9 cellular contexts compared by ENCODE assay signal in genomic region chr20:45798935-45799642, GRCh38. TPM values are rescaled to one million over a fixed set of nuclear protein-coding genes. Genes with fewer than 3 reads are reported as not detected.
DNase-seq lines count a peak whose midpoint lies in the region; ATAC-seq and TF ChIP-seq lines count a peak whose summit lies in the region.
"Had no signal": no experiment of that assay in that cellular context is flagged by ENCODE, and none has a peak within 500 bp of the region (broad histone marks: within the 10 kb centered on the region; RNA-seq: fewer than 3 reads in every experiment).

No MANE protein-coding gene starts in this region.

- 0 out of 2 replicates have a peak, but pooled peaks cover 4% of the 10 kb centered on the region for H4K20me1 ChIP-seq in MM.1S (ENCODE audit: insufficient read depth, low read length)

- H3F3A ChIP-seq in MM.1S (ENCODE audit: insufficient read depth, low read length) = peaks cover 6% of the 10 kb centered on the region

- H3K9me2 ChIP-seq in MM.1S (replicated peaks; ENCODE audit: insufficient read depth, low read length) = no peaks in the 10 kb centered on the region

- H3K79me2 ChIP-seq in MM.1S (ENCODE audit: low read length) = no peaks in the 10 kb centered on the region

- no peak overlapping the region for H3K4me2 ChIP-seq in MM.1S (ENCODE audit: low read depth, low read length)

- no peak overlapping the region for H2AFZ ChIP-seq in MM.1S (ENCODE audit: low read length)

- H3K27ac ChIP-seq in MM.1S (ENCODE audit: low read length) = no peak overlapping the region
- no peak overlapping the region for H3K27ac ChIP-seq in SJCRH30

- no peaks in the 10 kb centered on the region for H3K9me3 ChIP-seq in MM.1S (replicated peaks; ENCODE audit: insufficient read depth, low read length)
- H3K9me3 ChIP-seq in SJCRH30 (replicated peaks) = no peaks in the 10 kb centered on the region

- no peak for ATAC-seq in GM18511 (IDR thresholded peaks at IDR 0.05; ENCODE audit: unreplicated experiment)
- ATAC-seq in HG03469 (IDR thresholded peaks at IDR 0.05; ENCODE audit: unreplicated experiment) = no peak

- H3K27me3 Mint-ChIP-seq in glutamatergic neuron (ENCODE audit: unreplicated experiment) = peaks cover 3% of the 10 kb centered on the region
- H3K27me3 Mint-ChIP-seq: activated naive CD8-positive, alpha-beta T cell had no signal

- H3K36me3 ChIP-seq in MM.1S (replicated peaks; ENCODE audit: insufficient read depth, low read length) = no peaks in the 10 kb centered on the region
- peaks cover 49% of the 10 kb centered on the region for H3K36me3 ChIP-seq in SJCRH30

- H3K9me3 Mint-ChIP-seq in glutamatergic neuron (ENCODE audit: unreplicated experiment) = no peaks in the 10 kb centered on the region

- no peaks in the 10 kb centered on the region for H3K4me1 ChIP-seq in MM.1S (ENCODE audit: low read length)
- no peaks in the 10 kb centered on the region for H3K4me1 ChIP-seq in SJCRH30

- DNase-seq in GF-D8 (lab: John Stamatoyannopoulos, UW) (peak; percentile 15), MM.1S (peak; percentile 52), SJCRH30 (peak; percentile 79 to 92), glutamatergic neuron (peak; percentile 70), putamen (ENCODE audit: low spot score) (peak; percentile 45)
- peak; percentile 49 for DNase-seq in activated effector memory CD4-positive, alpha-beta T cell treated with Interleukin-2 at 50 U/mL for 16 hours

- no peak overlapping the region for H3K9ac ChIP-seq in MM.1S (ENCODE audit: low read length)

- no peaks in the 10 kb centered on the region for H3K27me3 ChIP-seq in MM.1S (replicated peaks; ENCODE audit: insufficient read depth, low read length)
- no peaks in the 10 kb centered on the region for H3K27me3 ChIP-seq in SJCRH30

- no peaks in the 10 kb centered on the region for H3K4me1 Mint-ChIP-seq in glutamatergic neuron (ENCODE audit: low read depth, unreplicated experiment)

- H3K4me3 ChIP-seq in MM.1S (ENCODE audit: low read length) (no peak overlapping the region), SJCRH30 (no peak overlapping the region)

- H3K4me3 Mint-ChIP-seq in glutamatergic neuron (ENCODE audit: unreplicated experiment) = no peak overlapping the region
- H3K4me3 Mint-ChIP-seq: activated naive CD8-positive, alpha-beta T cell had no signal

- no peaks in the 10 kb centered on the region for H3K36me3 Mint-ChIP-seq in glutamatergic neuron (ENCODE audit: unreplicated experiment)

- H3K27ac Mint-ChIP-seq in glutamatergic neuron (ENCODE audit: unreplicated experiment) = peak overlapping the region; percentile 40
- H3K27ac Mint-ChIP-seq: activated naive CD8-positive, alpha-beta T cell had no signal

- TF ChIP-seq CTCF in MM.1S (IDR thresholded peaks at IDR 0.05; ENCODE audit: low read length) = peak; percentile 69
- peak; percentile 54 for TF ChIP-seq CTCF in glutamatergic neuron (IDR thresholded peaks at IDR 0.05; ENCODE audit: partially characterized antibody, unreplicated experiment)

RNA-seq across cellular contexts. Expression of gene DNTTIP1, which starts 7.3 kb away (rescaled TPM):
- total RNA-seq in SJCRH30 (2014; rRNA removed; shearing (Covaris generic)) = 54.8 and 59.1 TPM in 2 replicates
- 27.0 TPM for total RNA-seq in glutamatergic neuron (ENCODE audit: unreplicated experiment)

RNA-seq across cellular contexts. Expression of gene WFDC3, which starts 7.4 kb away (rescaled TPM):
- 0.12 and 0.73 TPM in 2 replicates for total RNA-seq in SJCRH30 (2014; rRNA removed; shearing (Covaris generic))
- not detected for total RNA-seq in glutamatergic neuron (ENCODE audit: unreplicated experiment)

RNA-seq across cellular contexts. Expression of gene UBE2C, which starts 13.4 kb away (rescaled TPM):
- total RNA-seq in SJCRH30 (2014; rRNA removed; shearing (Covaris generic)) = 612 and 615 TPM in 2 replicates
- total RNA-seq in glutamatergic neuron (ENCODE audit: unreplicated experiment) = 33.0 TPM

RNA-seq across cellular contexts. Expression of gene TNNC2, which starts 28.0 kb away (rescaled TPM):
- 0.73 and 0.75 TPM in 2 replicates for total RNA-seq in SJCRH30 (2014; rRNA removed; shearing (Covaris generic))
- total RNA-seq in glutamatergic neuron (ENCODE audit: unreplicated experiment) = 0.64 TPM

RNA-seq across cellular contexts. Expression of gene SNX21, which starts 34.5 kb away (rescaled TPM):
- total RNA-seq in SJCRH30 (2014; rRNA removed; shearing (Covaris generic)) = 17.1 and 18.3 TPM in 2 replicates
- total RNA-seq in glutamatergic neuron (ENCODE audit: unreplicated experiment) = 10.2 TPM

Comparison
In these comparisons a context has a peak if more than half of its experiments do, and no peak if none do; other contexts are left out.
1. DNase-seq: peak in every context shown above with its lines; median percentile 86 in SJCRH30; 70 in glutamatergic neuron; 52 in MM.1S; 49 in activated effector memory CD4-positive, alpha-beta T cell treated with Interleukin-2 at 50 U/mL for 16 hours; 45 in putamen; 15 in GF-D8.
2. RNA of gene UBE2C, which starts 13.4 kb away (total RNA-seq): 612 to 615 TPM in SJCRH30; 33.0 TPM in glutamatergic neuron (single experiment); every median in the first group is over 10 times any median in the second.